In genomic region chr15:77533530-77533929, GRCh38 we compare ENCODE assay signal across 24 cellular contexts.
DNase-seq lines count a peak whose midpoint lies in the region; ATAC-seq, FAIRE-seq and TF ChIP-seq lines count a peak whose summit lies in the region.
"Had no signal": no experiment of that assay in that cellular context is flagged by ENCODE, and none has a peak within 500 bp of the region (broad histone marks: within the 10 kb centered on the region; RNA-seq: fewer than 3 reads in every experiment).

No MANE protein-coding gene starts in this region.

- H3K79me1 ChIP-seq in H1 (ENCODE audit: low read depth, low read length): no peaks in the 10 kb centered on the region

- H3K4me2 ChIP-seq in H1 (ENCODE audit: insufficient read depth in 1 of 2, low read depth in 2 of 2, low read length in 2 of 2): peak overlapping the region in 1 of 2 experiments; percentile 11; a peak in 1 of 4 replicates

- no peak overlapping the region for H4K8ac ChIP-seq in H1 (ENCODE audit: extremely low read depth, insufficient read depth, low read length)

- H3K9me3 Mint-ChIP-seq in mesothelial cell of epicardium: peaks cover 3% of the 10 kb centered on the region
- H3K9me3 Mint-ChIP-seq: dendritic cell treated with granulocyte-macrophage colony-stimulating factor and Interleukin-4, amounts not matched to agents 40 ng/mL and 50 ng/mL, for 4 days had no signal

- H2BK20ac ChIP-seq in H1 (ENCODE audit: low read length): 0 out of 2 replicates have a peak overlapping the region, but pooled peaks have one; percentile 6

- no peak for TF ChIP-seq EP300 in H1 (IDR thresholded peaks at IDR 0.05; ENCODE audit: borderline replicate concordance in 1 of 2, low read depth in 2 of 2, low read length in 2 of 2)

- no peaks in the 10 kb centered on the region for H3K9me3 ChIP-seq in heart right ventricle
- H3K9me3 ChIP-seq in H1 (ENCODE audit: insufficient read depth in 2 of 2, low read depth in 1 of 2, low read length in 1 of 2): no peaks in the 10 kb centered on the region
- H3K9me3 ChIP-seq: left ventricle myocardium inferior, tibial artery had no signal

- H4K5ac ChIP-seq in H1 (ENCODE audit: insufficient read length, low read depth, low read length): no peak overlapping the region

- TF ChIP-seq CTCF in heart right ventricle (IDR thresholded peaks at IDR 0.05): no peak
- TF ChIP-seq CTCF in H1 (IDR thresholded peaks at IDR 0.05; ENCODE audit: control extremely low read depth in 1 of 3, insufficient read depth in 1 of 3, low read depth in 1 of 3, low read length in 3 of 3): no peak
- no peak for TF ChIP-seq CTCF in mesothelial cell of epicardium (IDR thresholded peaks at IDR 0.05; ENCODE audit: unreplicated experiment)

- H3K14ac ChIP-seq in H1 (ENCODE audit: insufficient read length): no peak overlapping the region

- no peak overlapping the region for H2BK120ac ChIP-seq in H1 (replicated peaks; ENCODE audit: low read depth, low read length)

- peak overlapping the region; percentile 35; the same call in 1 of the 2 replicates for H2BK5ac ChIP-seq in H1 (ENCODE audit: low read depth, low read length)

- H3K27me3 ChIP-seq in heart right ventricle (no peaks in the 10 kb centered on the region), H1 (replicated peaks in 1 of 4; ENCODE audit: control insufficient read depth in 3 of 4, extremely low read depth in 1 of 4, insufficient read depth in 3 of 4, low read length in 3 of 4) (no peaks in the 10 kb centered on the region)
- H3K27me3 ChIP-seq: brain microvascular endothelial cell had no signal

- peak overlapping the region; percentile 65; the same call in 1 of the 2 replicates for H2AFZ ChIP-seq in H1 (ENCODE audit: low read length)

- no peaks in the 10 kb centered on the region for H3K27me3 Mint-ChIP-seq in mesothelial cell of epicardium (ENCODE audit: low read depth)
- H3K27me3 Mint-ChIP-seq: B cell had no signal

- H3K56ac ChIP-seq in H1 (replicated peaks; ENCODE audit: insufficient read length, low read depth, low read length): no peak overlapping the region

- H3K4me3 Mint-ChIP-seq in mesothelial cell of epicardium: no peak overlapping the region
- H3K4me3 Mint-ChIP-seq: activated CD8-positive, alpha-beta T cell treated with anti-CD3 and anti-CD28 coated beads, Interleukin-2, amount 10 ng/mL, durations not matched to agents 7 days and 5 days; B cell; dendritic cell treated with granulocyte-macrophage colony-stimulating factor and Interleukin-4, amounts not matched to agents 40 ng/mL and 50 ng/mL, for 4 days had no signal

- WGBS in heart right ventricle, 2 donors: 32 to 37% methylated on average over 4 of the region's 4 CpGs
- WGBS in H1 (ENCODE audit: extremely low coverage in 1 of 2, insufficient coverage in 1 of 2, insufficient read length in 1 of 2, insufficient replicate concordance in 2 of 2, low coverage in 1 of 2, low lambda C conversion rate in 2 of 2, missing lambda C conversion rate in 1 of 2), 2 experiments: 44% methylated on average over 2 of the region's 4 CpGs; no CpG with 5 or more reads in 1 of the 2 experiments

- H3K23me2 ChIP-seq in H1 (ENCODE audit: low read depth, low read length): no peaks in the 10 kb centered on the region

- ATAC-seq in heart right ventricle (no peak), GM18858 (IDR thresholded peaks at IDR 0.05; ENCODE audit: unreplicated experiment) (no peak)
- ATAC-seq: activated CD4-positive, CD25-positive, alpha-beta regulatory T cell treated with anti-CD3 and anti-CD28 coated beads, Interleukin-2, amount 50 U/mL, for 24 hours; activated CD8-positive, alpha-beta T cell treated with anti-CD3 and anti-CD28 coated beads, Interleukin-2, amount 10 ng/mL, durations not matched to agents 7 days and 5 days; stimulated activated naive CD8-positive, alpha-beta T cell treated with anti-CD3 and anti-CD28 coated beads, Interleukin-15, Interleukin-2, amounts not matched to agents 100 U/mL and 50 U/mL, for 24 hours had no signal

- no peak for TF ChIP-seq POLR2A in H1 (IDR thresholded peaks at IDR 0.05; ENCODE audit: control extremely low read depth in 1 of 2, low read depth in 2 of 2, low read length in 2 of 2)

- no peaks in the 10 kb centered on the region for H3K79me2 ChIP-seq in H1 (ENCODE audit: control insufficient read depth in 1 of 2, insufficient read depth in 2 of 2, low read length in 2 of 2)

- POLR2A ChIA-PET in H1 (lab: Charles Lee; ENCODE audit: partially characterized antibody): interaction anchor here (0.5 to 0.9 kb wide), 2 partner anchors 25 to 158 kb away, joined by 3 read pairs; no protein-coding TSS in a partner anchor

- H4K91ac ChIP-seq in H1 (replicated peaks; ENCODE audit: insufficient read length, low read length): no peak overlapping the region

- no peaks in the 10 kb centered on the region for H3K36me3 ChIP-seq in heart right ventricle
- no peaks in the 10 kb centered on the region for H3K36me3 ChIP-seq in H1 (ENCODE audit: control insufficient read depth in 2 of 4, insufficient read depth in 4 of 4, low read length in 3 of 4)
- H3K36me3 ChIP-seq: brain microvascular endothelial cell, left ventricle myocardium inferior, tibial artery had no signal

- H3K9ac ChIP-seq in H1 (replicated peaks in 1 of 4; ENCODE audit: extremely low read depth in 1 of 4, low read depth in 3 of 4, low read length in 3 of 4): no peak overlapping the region; a peak in 1 of 7 replicates

- peak; percentile 13 for FAIRE-seq in H1 (lab: Jason Lieb, UNC)

- H3K4me1 ChIP-seq in heart right ventricle (peaks cover 7 to 36% (median 15%) of the 10 kb centered on the region in 9 donors), H1 (replicated peaks in 1 of 4; ENCODE audit: control insufficient read depth in 3 of 4, insufficient read depth in 4 of 4, low read length in 3 of 4) (peaks cover 12 to 34% (median 14%) of the 10 kb centered on the region in 4 experiments)

- no peak overlapping the region for H3K4ac ChIP-seq in H1 (replicated peaks; ENCODE audit: insufficient read length, low read depth, low read length)

- intact Hi-C loops in cardiac septum (cut with DNase I): no loop called here
- intact Hi-C loops in heart right ventricle (cut with DNase I): no loop called here

- DNase-seq in cardiac septum (ENCODE audit: low spot score): peak; percentile 43
- DNase-seq in heart right ventricle: no peak
- DNase-seq in H1 (ENCODE audit: low read depth in 1 of 2, low spot score in 2 of 2): no peak
- no peak for DNase-seq in mesothelial cell of epicardium (ENCODE audit: low spot score in 2 of 2, unreplicated experiment in 2 of 2)
- no peak for DNase-seq in DMS79 (lab: John Stamatoyannopoulos, UW)
- DNase-seq in DMS53 treated with DMSO at 0.1 percent for 48 hours (lab: John Stamatoyannopoulos, UW; ENCODE audit: unreplicated experiment): no peak
- no peak for DNase-seq in cortex of kidney (lab: John Stamatoyannopoulos, UW)
- DNase-seq: 8988T; activated CD8-positive, alpha-beta T cell treated with anti-CD3 and anti-CD28 coated beads, Interleukin-2, amount 10 ng/mL, durations not matched to agents 7 days and 5 days; activated gamma-delta T cell treated with Interleukin-2 at 50 U/mL for 16 hours; brain microvascular endothelial cell; glutamatergic neuron; IMR-90; left ventricle myocardium inferior; NCI-H1436 treated with DMSO at 0.1 percent for 48 hours; NCI-H526; stimulated activated CD4-positive, alpha-beta T cell treated with anti-CD3 and anti-CD28 coated beads, Interleukin-4, amount 100 ng/mL, for 4 hours; stimulated activated naive CD8-positive, alpha-beta T cell treated with anti-CD3 and anti-CD28 coated beads, Interleukin-15, Interleukin-2, amounts not matched to agents 100 U/mL and 50 U/mL, for 24 hours; T1000 had no signal

- H2BK15ac ChIP-seq in H1 (ENCODE audit: low read length): 0 out of 2 replicates have a peak overlapping the region, but pooled peaks have one; percentile 97

- no peak overlapping the region for H3K4me3 ChIP-seq in heart right ventricle
- H3K4me3 ChIP-seq in H1 (ENCODE audit: extremely low read depth in 1 of 4, insufficient read depth in 2 of 4, low read depth in 3 of 4, low read length in 4 of 4): no peak overlapping the region
- H3K4me3 ChIP-seq: left ventricle myocardium inferior, tibial artery had no signal

- H3K27ac ChIP-seq in heart right ventricle (no peak overlapping the region), H1 (ENCODE audit: low read depth, low read length) (no peak overlapping the region)
- H3K27ac ChIP-seq: brain microvascular endothelial cell, left ventricle myocardium inferior, tibial artery had no signal

- H3K4me1 Mint-ChIP-seq in mesothelial cell of epicardium: peaks cover 40% of the 10 kb centered on the region

- H3K18ac ChIP-seq in H1 (ENCODE audit: extremely low read depth, low read length): peak overlapping the region; percentile 26

- H4K20me1 ChIP-seq in H1 (replicated peaks in 1 of 2; ENCODE audit: control insufficient read depth in 1 of 2, insufficient read depth in 2 of 2, low read length in 2 of 2): no peaks in the 10 kb centered on the region

- no peaks in the 10 kb centered on the region for H3K36me3 Mint-ChIP-seq in mesothelial cell of epicardium

- H3K27ac Mint-ChIP-seq in mesothelial cell of epicardium: peak overlapping the region; percentile 83
- H3K27ac Mint-ChIP-seq: activated CD8-positive, alpha-beta T cell treated with anti-CD3 and anti-CD28 coated beads, Interleukin-2, amount 10 ng/mL, durations not matched to agents 7 days and 5 days; B cell; dendritic cell treated with granulocyte-macrophage colony-stimulating factor and Interleukin-4, amounts not matched to agents 40 ng/mL and 50 ng/mL, for 4 days had no signal

- H3K23ac ChIP-seq in H1 (ENCODE audit: insufficient read length): no peak overlapping the region

- no peak overlapping the region for H2AK5ac ChIP-seq in H1 (ENCODE audit: low read depth, low read length)

- no peak for TF ChIP-seq RAD21 in H1 (IDR thresholded peaks at IDR 0.05 in 1 of 2, conservative IDR thresholded peaks at IDR 0.05 in 1 of 2; ENCODE audit: low read depth in 2 of 2, low read length in 2 of 2)

- CTCF ChIA-PET in H1 (lab: Charles Lee; ENCODE audit: partially characterized antibody): interaction anchor here (0.6 to 5.9 kb wide), 4 partner anchors 9 to 351 kb away, joined by 3 to 49 read pairs (median 4); no protein-coding TSS in a partner anchor

- 0 out of 2 replicates have a peak overlapping the region, but pooled peaks have one; percentile 56 for H2BK12ac ChIP-seq in H1 (ENCODE audit: low read depth, low read length)

TF ChIP-seq in H1, 55 proteins besides CTCF, POLR2A, EP300 and RAD21 (continues in another document):
- TF ChIP-seq JUN (IDR thresholded peaks at IDR 0.05; ENCODE audit: low read depth, low read length): no peak
- no peak for TF ChIP-seq POLR2AphosphoS5 (IDR thresholded peaks at IDR 0.05; ENCODE audit: low read depth, low read length)
- TF ChIP-seq RFX5 (IDR thresholded peaks at IDR 0.05; ENCODE audit: borderline replicate concordance, low read depth, low read length): no peak
